ENCODE assay signal across 8 cellular contexts in the genomic region with DNA sequence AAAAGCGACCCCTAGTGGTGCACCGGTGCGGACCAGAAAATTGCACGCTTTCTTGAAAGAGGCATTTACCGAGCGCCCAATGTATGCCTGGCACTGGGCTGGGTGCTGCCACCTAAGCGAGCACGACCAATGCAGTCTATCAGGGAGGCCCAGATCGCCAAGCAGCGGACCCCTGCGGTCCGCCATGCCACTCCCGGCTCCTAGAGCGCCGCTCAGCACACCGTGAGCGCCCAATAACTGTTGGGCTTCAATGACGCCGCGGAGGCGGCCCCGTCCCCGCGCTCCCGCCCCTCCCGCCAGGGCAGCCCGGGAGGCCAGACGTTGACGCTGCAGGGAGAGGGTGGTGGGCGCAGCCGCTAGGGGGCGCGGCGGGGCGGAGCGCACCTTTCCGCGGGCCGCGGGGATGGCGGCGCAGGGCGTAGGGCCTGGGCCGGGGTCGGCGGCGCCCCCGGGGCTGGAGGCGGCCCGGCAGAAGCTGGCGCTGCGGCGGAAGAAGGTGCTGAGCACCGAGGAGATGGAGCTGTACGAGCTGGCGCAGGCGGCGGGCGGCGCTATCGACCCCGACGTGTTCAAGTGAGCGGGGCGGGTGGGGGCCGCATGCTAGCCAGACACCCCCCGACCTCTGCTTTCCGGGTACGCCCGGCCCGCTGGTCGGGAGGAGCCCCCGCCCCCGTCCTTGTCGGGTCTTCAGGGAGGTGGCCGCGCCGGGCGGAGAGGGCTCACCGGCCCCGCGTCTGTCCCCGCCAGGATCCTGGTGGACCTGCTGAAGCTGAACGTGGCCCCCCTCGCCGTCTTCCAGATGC. TPM values are rescaled to one million over a fixed set of nuclear protein-coding genes. Genes with fewer than 3 reads are reported as not detected.
A peak's percentile ranks its signal among the peaks of the same experiment; 100 is the strongest.
DNase-seq lines count a peak whose midpoint lies in the region; ATAC-seq, FAIRE-seq and TF ChIP-seq lines count a peak whose summit lies in the region.
"Not testable (repeated sequence)": the region's sequence is repeated elsewhere in the genome, so short reads cannot be mapped to it uniquely, and the experiment has no call there.

Gene MZT2B (plus strand): TSS at position 383 of the 803 bp plus-strand sequence. CDS start 21 bp downstream, at position 404.

- not testable (repeated sequence) for FAIRE-seq in keratinocyte (lab: Jason Lieb, UNC)

- H4K20me1 ChIP-seq in keratinocyte (ENCODE audit: control insufficient read depth, extremely low read depth, insufficient read depth, low read length) = not testable (repeated sequence)

- H3K9me1 ChIP-seq in keratinocyte (ENCODE audit: control insufficient read depth, extremely low read depth, insufficient read depth, low read length) = not testable (repeated sequence)

- dilution Hi-C loops in keratinocyte (cut with MboI; ENCODE audit: extremely low pct_ligation_motif_present, low sequenced_read_pairs) = not testable (repeated sequence)

- peak within 1 kb of the TSS; percentile 88 to 99 (median 90) for H3K4me3 ChIP-seq in keratinocyte (ENCODE audit: control insufficient read depth in 2 of 3, extremely low read depth in 1 of 3, insufficient read depth in 2 of 3, low read depth in 1 of 3, low read length in 3 of 3)

- not testable (repeated sequence) for H3K27me3 ChIP-seq in keratinocyte (ENCODE audit: control insufficient read depth, extremely low read depth, insufficient read depth, low read length)

- DNase-seq in AML-193 (lab: John Stamatoyannopoulos, UW) (peak; percentile 67 to 77), NCI-H345 treated with DMSO at 0.1 percent for 48 hours (lab: John Stamatoyannopoulos, UW; ENCODE audit: unreplicated experiment) (peak; percentile 77), keratinocyte (ENCODE audit: low read depth, low spot score) (peak; percentile 1)
- peak; percentile 82 for DNase-seq in activated CD4-positive, CD25-positive, alpha-beta regulatory T cell treated with anti-CD3 and anti-CD28 coated beads, Interleukin-2, amount 50 U/mL, for 16 hours (ENCODE audit: low read depth, low spot score)
- DNase-seq in central memory CD4-positive, alpha-beta T cell = peak; percentile 92
- peak; percentile 82 to 87 for DNase-seq in stimulated activated CD4-positive, alpha-beta T cell treated with anti-CD3 and anti-CD28 coated beads, Interleukin-15, amount 100 ng/mL, for 1 hour (ENCODE audit: low read depth in 1 of 2, low spot score in 1 of 2)

- peak; percentile 83 for ATAC-seq in GM19035 (IDR thresholded peaks at IDR 0.05; ENCODE audit: unreplicated experiment)
- peak; percentile 82 for ATAC-seq in HG03342 (IDR thresholded peaks at IDR 0.05; ENCODE audit: unreplicated experiment)

- peaks cover 0 to 12% of the 10 kb centered on the region in 2 experiments for H3K36me3 ChIP-seq in keratinocyte (ENCODE audit: control insufficient read depth in 2 of 2, extremely low read depth in 1 of 2, insufficient read depth in 2 of 2, low read length in 2 of 2)

- H3K79me2 ChIP-seq in keratinocyte (ENCODE audit: control insufficient read depth, insufficient read depth, low read length) = peaks cover 71% of the 10 kb centered on the region

- H2AFZ ChIP-seq in keratinocyte (ENCODE audit: control insufficient read depth, low read length) = peak within 1 kb of the TSS; percentile 92

- not testable (repeated sequence) for H3K9me3 ChIP-seq in keratinocyte (ENCODE audit: control insufficient read depth, low read depth, low read length)

- peaks cover 12% of the 10 kb centered on the region for H3K4me1 ChIP-seq in keratinocyte (ENCODE audit: control insufficient read depth, extremely low read depth, insufficient read depth, low read length)

- H3K27ac ChIP-seq in keratinocyte (ENCODE audit: control insufficient read depth, insufficient read depth, low read length) = peak within 1 kb of the TSS; percentile 86

- H3K4me2 ChIP-seq in keratinocyte (ENCODE audit: control insufficient read depth, extremely low read depth, insufficient read depth, low read depth, low read length) = peak within 1 kb of the TSS; percentile 93

- TF ChIP-seq CTCF in keratinocyte (optimal IDR thresholded peaks at IDR 0.05 in 1 of 3, IDR thresholded peaks at IDR 0.05 in 1 of 3, conservative IDR thresholded peaks at IDR 0.05 in 1 of 3; ENCODE audit: extremely low read depth in 1 of 3, insufficient read depth in 2 of 3, low read length in 3 of 3) = peak; percentile 40 to 73 (median 58)

- peak within 1 kb of the TSS; percentile 92 for H3K9ac ChIP-seq in keratinocyte (ENCODE audit: control insufficient read depth, extremely low read depth, insufficient read depth, low read length)

RNA-seq across cellular contexts. Expression of gene MZT2B, which starts in this region (rescaled TPM):
- polyA plus RNA-seq in keratinocyte = 89.6 to 229 TPM (median 133 TPM) in 3 replicates
- polyA plus RNA-seq in keratinocyte (2011; ENCODE audit: low read depth) = 19.9 TPM
- 42.7 and 136 TPM in 2 replicates for polyA plus RNA-seq in keratinocyte (2011; cell fraction: cytosol; rRNA removed)
- 18.9 and 26.9 TPM in 2 replicates for polyA plus RNA-seq in keratinocyte (2011; cell fraction: nucleus; rRNA removed)
- 118 and 312 TPM in 2 replicates for polyA plus RNA-seq in keratinocyte (2012; ENCODE audit: low replicate concordance)
- 5.5 to 10.0 TPM (median 9.4 TPM) in 3 replicates for polyA minus RNA-seq in keratinocyte
- 257 TPM for polyA minus RNA-seq in keratinocyte (2011; cell fraction: cytosol; rRNA and poly(A)+ RNA removed)
- polyA minus RNA-seq in keratinocyte (2011; cell fraction: nucleus; rRNA and poly(A)+ RNA removed) = 10.9 and 24.6 TPM in 2 replicates

Comparison
In these comparisons a context has a peak if more than half of its experiments do, and no peak if none do; other contexts are left out.
1. Peak in every context shown above with its lines: DNase-seq, ATAC-seq, H3K4me3 ChIP-seq and H3K27ac ChIP-seq.
2. DNase-seq: peak in every context shown above with its lines; median percentile 92 in central memory CD4-positive, alpha-beta T cell; 84 in stimulated activated CD4-positive, alpha-beta T cell treated with anti-CD3 and anti-CD28 coated beads, Interleukin-15, amount 100 ng/mL, for 1 hour; 82 in activated CD4-positive, CD25-positive, alpha-beta regulatory T cell treated with anti-CD3 and anti-CD28 coated beads, Interleukin-2, amount 50 U/mL, for 16 hours; 77 in NCI-H345 treated with DMSO at 0.1 percent for 48 hours; 72 in AML-193; 1 in keratinocyte.